8 cellular contexts compared by ENCODE assay signal in the genomic region with DNA sequence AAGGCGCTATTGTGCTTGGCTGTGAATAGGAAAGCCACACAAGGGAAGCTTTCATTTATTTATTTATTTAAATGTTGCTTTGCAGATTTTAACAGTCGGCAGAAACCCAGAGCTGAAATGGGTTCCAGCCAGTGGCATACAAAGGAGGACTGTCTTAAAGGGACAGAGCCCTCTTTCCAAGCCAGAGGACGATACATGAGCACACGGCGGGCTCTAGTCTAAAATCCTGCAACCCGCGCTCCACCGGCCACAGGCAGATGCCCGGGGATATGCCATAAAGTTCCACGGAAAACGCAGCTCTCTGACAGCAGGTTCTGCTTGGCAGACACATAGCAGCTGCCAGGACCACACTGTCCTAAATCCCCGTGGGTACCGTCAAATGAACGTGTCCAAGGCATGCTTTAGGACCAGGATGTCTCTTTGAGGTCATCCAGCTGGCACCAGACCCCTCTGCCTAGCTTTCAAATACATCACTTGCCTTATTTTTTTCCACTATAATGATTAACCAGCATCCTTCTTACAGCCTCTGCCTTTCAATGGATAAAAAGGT.
A peak's percentile ranks its signal among the peaks of the same experiment; 100 is the strongest.
DNase-seq lines count a peak whose midpoint lies in the region; ATAC-seq, FAIRE-seq and TF ChIP-seq lines count a peak whose summit lies in the region.

No MANE protein-coding gene starts in this region.

- no peak overlapping the region for H3K14ac ChIP-seq in H1 (ENCODE audit: insufficient read length)

- no TSS peak for BruUV-seq in OCI-LY7 (replicated peaks; lab: Mats Ljungman, UMichigan)

- no peak for ATAC-seq in activated T-cell treated with anti-CD3 and anti-CD28 coated beads, Interleukin-2, amount 50 U/mL, for 4 hours
- ATAC-seq in GM19351 (IDR thresholded peaks at IDR 0.05; ENCODE audit: unreplicated experiment) (no peak), GM21360 (IDR thresholded peaks at IDR 0.05; ENCODE audit: unreplicated experiment) (no peak), HG02970 (IDR thresholded peaks at IDR 0.05; ENCODE audit: low FRiP score, unreplicated experiment) (no peak)

- no peak overlapping the region for H2BK12ac ChIP-seq in H1 (ENCODE audit: low read depth, low read length)

- H3K23ac ChIP-seq in H1 (ENCODE audit: insufficient read length): no peak overlapping the region

- H4K20me1 ChIP-seq in OCI-LY7 (ENCODE audit: insufficient read depth, low read length) (no peaks in the 10 kb centered on the region), H1 (replicated peaks in 1 of 2; ENCODE audit: control insufficient read depth in 1 of 2, insufficient read depth in 2 of 2, low read length in 2 of 2) (peaks cover 0 to 6% of the 10 kb centered on the region in 2 experiments)

- peak overlapping the region; percentile 89 for H3K4me2 ChIP-seq in OCI-LY7 (ENCODE audit: low read length)
- H3K4me2 ChIP-seq in H1 (ENCODE audit: insufficient read depth in 1 of 2, low read depth in 2 of 2, low read length in 2 of 2): peak overlapping the region; percentile 23 to 53

- H2AFZ ChIP-seq in OCI-LY7 (ENCODE audit: low read length) (no peak overlapping the region), H1 (ENCODE audit: low read length) (no peak overlapping the region)

- 71% methylated on average over 14 of the region's 14 CpGs; no CpG with 5 or more reads in 1 of the 2 experiments for WGBS in H1 (ENCODE audit: extremely low coverage in 1 of 2, insufficient coverage in 1 of 2, insufficient read length in 1 of 2, insufficient replicate concordance in 2 of 2, low coverage in 1 of 2, low lambda C conversion rate in 2 of 2, missing lambda C conversion rate in 1 of 2), 2 experiments

- POLR2A ChIA-PET in OCI-LY7 (lab: Charles Lee) (interaction anchor here (0.9 to 7.1 kb wide), 8 partner anchors 8 to 63 kb away, joined by 3 to 127 read pairs (median 4); no protein-coding TSS in a partner anchor), H1 (lab: Charles Lee; ENCODE audit: partially characterized antibody) (interaction anchor here (0.8 to 1.4 kb wide), 3 partner anchors 19 to 224 kb away, joined by 3 to 4 read pairs (median 4); no protein-coding TSS in a partner anchor)

- intact Hi-C loops in OCI-LY7 (cut with micrococcal nuclease; ENCODE audit: unreplicated experiment): no loop called here

- H3K56ac ChIP-seq in H1 (replicated peaks; ENCODE audit: insufficient read length, low read depth, low read length): no peak overlapping the region

- H3K23me2 ChIP-seq in H1 (ENCODE audit: low read depth, low read length): no peaks in the 10 kb centered on the region

- H3K18ac ChIP-seq in H1 (ENCODE audit: extremely low read depth, low read length): no peak overlapping the region; the same call in 1 of the 2 replicates

- peaks cover 100% of the 10 kb centered on the region for H3K4me1 ChIP-seq in OCI-LY7 (ENCODE audit: insufficient read depth, low read length, poor library complexity, severe bottlenecking)
- peaks cover 4 to 23% (median 15%) of the 10 kb centered on the region in 4 experiments for H3K4me1 ChIP-seq in H1 (replicated peaks in 1 of 4; ENCODE audit: control insufficient read depth in 3 of 4, insufficient read depth in 4 of 4, low read length in 3 of 4)

- peak overlapping the region; percentile 95; the same call in 1 of the 2 replicates for H2AK5ac ChIP-seq in H1 (ENCODE audit: low read depth, low read length)

- H3K9me2 ChIP-seq in OCI-LY7 (ENCODE audit: insufficient read depth, low read length): no peaks in the 10 kb centered on the region

- no peaks in the 10 kb centered on the region for H3K27me3 Mint-ChIP-seq in activated T-cell treated with anti-CD3 and anti-CD28 coated beads, Interleukin-2, amount 50 U/mL, for 4 hours (ENCODE audit: low read depth)

- H3K79me1 ChIP-seq in H1 (ENCODE audit: low read depth, low read length): peaks cover 2% of the 10 kb centered on the region

- H3K9me3 Mint-ChIP-seq in activated T-cell treated with anti-CD3 and anti-CD28 coated beads, Interleukin-2, amount 50 U/mL, for 4 hours: no peaks in the 10 kb centered on the region

- TF ChIP-seq RAD21 in H1 (IDR thresholded peaks at IDR 0.05 in 1 of 2, conservative IDR thresholded peaks at IDR 0.05 in 1 of 2; ENCODE audit: low read depth in 2 of 2, low read length in 2 of 2): no peak

- H4K8ac ChIP-seq in H1 (ENCODE audit: extremely low read depth, insufficient read depth, low read length): no peak overlapping the region

- H3K36me3 Mint-ChIP-seq in activated T-cell treated with anti-CD3 and anti-CD28 coated beads, Interleukin-2, amount 50 U/mL, for 4 hours (ENCODE audit: insufficient read depth): no peaks in the 10 kb centered on the region

- TF ChIP-seq EP300 in H1 (IDR thresholded peaks at IDR 0.05; ENCODE audit: borderline replicate concordance in 1 of 2, low read depth in 2 of 2, low read length in 2 of 2): no peak

- H3K9ac ChIP-seq in H1 (replicated peaks in 1 of 4; ENCODE audit: extremely low read depth in 1 of 4, low read depth in 3 of 4, low read length in 3 of 4): no peak overlapping the region

- H3K4me3 Mint-ChIP-seq in activated T-cell treated with anti-CD3 and anti-CD28 coated beads, Interleukin-2, amount 50 U/mL, for 4 hours: peak overlapping the region; percentile 43

- H3K4me3 ChIP-seq in OCI-LY7 (ENCODE audit: low read depth, low read length, poor library complexity, severe bottlenecking) (peak overlapping the region; percentile 62), H1 (ENCODE audit: extremely low read depth in 1 of 4, insufficient read depth in 2 of 4, low read depth in 3 of 4, low read length in 4 of 4) (peak overlapping the region in 1 of 4 experiments; percentile 31; a peak in 1 of 8 replicates)

- H2BK20ac ChIP-seq in H1 (ENCODE audit: low read length): 0 out of 2 replicates have a peak overlapping the region, but pooled peaks have one; percentile 67

- no peak overlapping the region for H4K91ac ChIP-seq in H1 (replicated peaks; ENCODE audit: insufficient read length, low read length)

- CTCF ChIA-PET in OCI-LY7 (lab: Charles Lee; ENCODE audit: unreplicated experiment): interaction anchor here (1.1 to 1.6 kb wide), 4 partner anchors 8 to 19 kb away, joined by 4 to 8 read pairs (median 6); no protein-coding TSS in a partner anchor
- CTCF ChIA-PET in H1 (lab: Charles Lee; ENCODE audit: partially characterized antibody): interaction anchor here (1.0 to 3.1 kb wide), 7 partner anchors 9 to 221 kb away, joined by 3 to 22 read pairs (median 4); no protein-coding TSS in a partner anchor

- H3K36me3 ChIP-seq in OCI-LY7 (ENCODE audit: insufficient read depth, low read length) (no peaks in the 10 kb centered on the region), H1 (ENCODE audit: control insufficient read depth in 2 of 4, insufficient read depth in 4 of 4, low read length in 3 of 4) (no peaks in the 10 kb centered on the region)

- no peak for TF ChIP-seq POLR2A in H1 (IDR thresholded peaks at IDR 0.05; ENCODE audit: control extremely low read depth in 1 of 2, low read depth in 2 of 2, low read length in 2 of 2)

- no peaks in the 10 kb centered on the region for H3K9me3 ChIP-seq in OCI-LY7 (ENCODE audit: low read length)
- H3K9me3 ChIP-seq in H1 (ENCODE audit: insufficient read depth in 2 of 2, low read depth in 1 of 2, low read length in 1 of 2): no peaks in the 10 kb centered on the region

- H2BK5ac ChIP-seq in H1 (ENCODE audit: low read depth, low read length): no peak overlapping the region

- DNase-seq in activated T-cell treated with anti-CD3 and anti-CD28 coated beads, Interleukin-2, amount 50 U/mL, for 4 hours: no peak
- no peak for DNase-seq in activated T-cell treated with anti-CD3 and anti-CD28 coated beads, Interleukin-2, amount 50 U/mL, for 48 hours
- peak; percentile 52 for DNase-seq in OCI-LY7 (ENCODE audit: low spot score)
- DNase-seq in H1 (ENCODE audit: low read depth in 1 of 2, low spot score in 2 of 2): peak in 1 of 2 experiments; percentile 55
- DNase-seq in myocyte (ENCODE audit: low read depth): peak; percentile 74

- H3K4ac ChIP-seq in H1 (replicated peaks; ENCODE audit: insufficient read length, low read depth, low read length): no peak overlapping the region

- peaks cover 0 to 2% (median 0%) of the 10 kb centered on the region in 4 experiments; a peak in 1 of 7 replicates for H3K27me3 ChIP-seq in H1 (replicated peaks in 1 of 4; ENCODE audit: control insufficient read depth in 3 of 4, extremely low read depth in 1 of 4, insufficient read depth in 3 of 4, low read length in 3 of 4)

- H3K4me1 Mint-ChIP-seq in activated T-cell treated with anti-CD3 and anti-CD28 coated beads, Interleukin-2, amount 50 U/mL, for 4 hours (ENCODE audit: low read depth): peaks cover 88% of the 10 kb centered on the region

- H3K79me2 ChIP-seq in OCI-LY7 (ENCODE audit: insufficient read depth, low read depth, low read length) (peaks cover 99% of the 10 kb centered on the region), H1 (ENCODE audit: control insufficient read depth in 1 of 2, insufficient read depth in 2 of 2, low read length in 2 of 2) (peaks cover 0 to 9% of the 10 kb centered on the region in 2 experiments; a peak in 1 of 4 replicates)

- H3K27ac ChIP-seq in OCI-LY7 (ENCODE audit: low read depth, low read length, poor library complexity, severe bottlenecking): peak overlapping the region; percentile 88
- no peak overlapping the region for H3K27ac ChIP-seq in H1 (ENCODE audit: low read depth, low read length)

- no peak for FAIRE-seq in H1 (lab: Jason Lieb, UNC)

- no peak overlapping the region for H2BK15ac ChIP-seq in H1 (ENCODE audit: low read length)

- H2BK120ac ChIP-seq in H1 (replicated peaks; ENCODE audit: low read depth, low read length): no peak overlapping the region

- TF ChIP-seq CTCF in OCI-LY7 (conservative IDR thresholded peaks at IDR 0.05; ENCODE audit: low read length) (no peak), H1 (IDR thresholded peaks at IDR 0.05; ENCODE audit: control extremely low read depth in 1 of 3, insufficient read depth in 1 of 3, low read depth in 1 of 3, low read length in 3 of 3) (no peak)

- H4K5ac ChIP-seq in H1 (ENCODE audit: insufficient read length, low read depth, low read length): no peak overlapping the region

TF ChIP-seq in H1, 55 proteins besides CTCF, POLR2A, EP300 and RAD21 (continues in another document):
- TF ChIP-seq ASH2L (IDR thresholded peaks at IDR 0.05; ENCODE audit: low read length): no peak
- TF ChIP-seq CHD2 (IDR thresholded peaks at IDR 0.05; ENCODE audit: low read length): no peak
- TF ChIP-seq NRF1 (IDR thresholded peaks at IDR 0.05; ENCODE audit: low read depth, low read length): no peak
- no peak for TF ChIP-seq TCF12 (IDR thresholded peaks at IDR 0.05; ENCODE audit: low read depth, low read length)
- TF ChIP-seq RFX5 (IDR thresholded peaks at IDR 0.05; ENCODE audit: borderline replicate concordance, low read depth, low read length): no peak
- no peak for TF ChIP-seq SIRT6 (IDR thresholded peaks at IDR 0.05; ENCODE audit: low read length)
- TF ChIP-seq CREB1 (IDR thresholded peaks at IDR 0.05): no peak
- no peak for TF ChIP-seq CEBPB (IDR thresholded peaks at IDR 0.05; ENCODE audit: low read depth, low read length)
- no peak for TF ChIP-seq ZNF274 (IDR thresholded peaks at IDR 0.05; ENCODE audit: borderline replicate concordance, extremely low read depth, low read length)
- no peak for TF ChIP-seq FOSL1 (IDR thresholded peaks at IDR 0.05; ENCODE audit: insufficient read depth, low read depth, low read length)
- TF ChIP-seq BRCA1 (IDR thresholded peaks at IDR 0.05; ENCODE audit: low read depth, low read length): no peak
- TF ChIP-seq TEAD4 (IDR thresholded peaks at IDR 0.05; ENCODE audit: low read depth, low read length): no peak

Comparison
In these comparisons a context has a peak if more than half of its experiments do, and no peak if none do; other contexts are left out.
1. DNase-seq: peak in OCI-LY7 (single experiment) and myocyte (single experiment); none in activated T-cell treated with anti-CD3 and anti-CD28 coated beads, Interleukin-2, amount 50 U/mL, for 4 hours (single experiment) and activated T-cell treated with anti-CD3 and anti-CD28 coated beads, Interleukin-2, amount 50 U/mL, for 48 hours (0 of 2).